15 cellular contexts compared by ENCODE assay signal in genomic region chr2:106057206-106057605, GRCh38.
DNase-seq lines count a peak whose midpoint lies in the region; TF ChIP-seq lines count a peak whose summit lies in the region.
"Had no signal": no experiment of that assay in that cellular context is flagged by ENCODE, and none has a peak within 500 bp of the region (broad histone marks: within the 10 kb centered on the region; RNA-seq: fewer than 3 reads in every experiment).

No MANE protein-coding gene starts in this region.

- no peaks in the 10 kb centered on the region for H3K36me3 ChIP-seq in WERI-Rb-1
- H3K36me3 ChIP-seq: BLaER1 treated with 17β-estradiol and CSF1 and Interleukin-3, amounts not matched to agents 10 nM and 100 nM; heart right ventricle had no signal

- H3K27ac ChIP-seq in caudate nucleus (ENCODE audit: low read depth, low read length) (no peak overlapping the region), WERI-Rb-1 (no peak overlapping the region)
- H3K27ac ChIP-seq: BLaER1 treated with 17β-estradiol and CSF1 and Interleukin-3, amounts not matched to agents 10 nM and 100 nM; heart right ventricle; parathyroid adenoma had no signal

- DNase-seq in DMS53 treated with DMSO at 0.1 percent for 48 hours (lab: John Stamatoyannopoulos, UW; ENCODE audit: unreplicated experiment) (peak; percentile 68), midbrain (lab: John Stamatoyannopoulos, UW) (no peak), caudate nucleus (lab: John Stamatoyannopoulos, UW) (no peak), WERI-Rb-1 (no peak), HUDEP-2 (lab: John Stamatoyannopoulos, UW; ENCODE audit: unreplicated experiment in 76 of 76) (no peak)
- peak; percentile 37 for DNase-seq in activated naive CD4-positive, alpha-beta T cell treated with Interleukin-2 at 50 U/mL for 16 hours
- DNase-seq in stimulated activated CD4-positive, alpha-beta T cell treated with anti-CD3 and anti-CD28 coated beads, Interleukin-15, amount 100 ng/mL, for 24 hours = peak; percentile 29
- DNase-seq: effector CD8-positive, alpha-beta T cell; heart right ventricle; NCI-H1048; NCI-H82; SW 1271 had no signal

- H3K27ac Mint-ChIP-seq in T-helper 1 cell treated with Interleukin-12 subunit alpha and Interleukin-12 subunit beta and Interleukin-4 antibody, amounts not matched to agents 30 μg/mL and 1 μg/mL, for 36 hours = peak overlapping the region; percentile 74

- H3K36me3 Mint-ChIP-seq in T-helper 1 cell treated with Interleukin-12 subunit alpha and Interleukin-12 subunit beta and Interleukin-4 antibody, amounts not matched to agents 30 μg/mL and 1 μg/mL, for 36 hours (ENCODE audit: low read depth) = peaks cover 1% of the 10 kb centered on the region

- no peaks in the 10 kb centered on the region for H3K9me3 ChIP-seq in WERI-Rb-1 (ENCODE audit: severe bottlenecking)

- peaks cover 3% of the 10 kb centered on the region for H3K9me3 Mint-ChIP-seq in T-helper 1 cell treated with Interleukin-12 subunit alpha and Interleukin-12 subunit beta and Interleukin-4 antibody, amounts not matched to agents 30 μg/mL and 1 μg/mL, for 36 hours

- TF ChIP-seq CTCF in WERI-Rb-1 (IDR thresholded peaks at IDR 0.05; ENCODE audit: low read depth, low read length) = no peak

- H3K27me3 ChIP-seq in WERI-Rb-1 (ENCODE audit: insufficient read depth, low read depth, severe bottlenecking) = no peaks in the 10 kb centered on the region
- H3K27me3 ChIP-seq: BLaER1 treated with 17β-estradiol and CSF1 and Interleukin-3, amounts not matched to agents 10 nM and 100 nM; heart right ventricle had no signal

- no peak overlapping the region for H3K4me3 ChIP-seq in WERI-Rb-1 (ENCODE audit: low read depth, low read length)
- H3K4me3 ChIP-seq: BLaER1 treated with 17β-estradiol and CSF1 and Interleukin-3, amounts not matched to agents 10 nM and 100 nM; heart right ventricle had no signal

- H3K4me1 Mint-ChIP-seq in T-helper 1 cell treated with Interleukin-12 subunit alpha and Interleukin-12 subunit beta and Interleukin-4 antibody, amounts not matched to agents 30 μg/mL and 1 μg/mL, for 36 hours (ENCODE audit: low read depth) = peaks cover 43% of the 10 kb centered on the region

- H3K27me3 Mint-ChIP-seq in T-helper 1 cell treated with Interleukin-12 subunit alpha and Interleukin-12 subunit beta and Interleukin-4 antibody, amounts not matched to agents 30 μg/mL and 1 μg/mL, for 36 hours (ENCODE audit: low read depth) = no peaks in the 10 kb centered on the region

- H3K4me3 Mint-ChIP-seq in T-helper 1 cell treated with Interleukin-12 subunit alpha and Interleukin-12 subunit beta and Interleukin-4 antibody, amounts not matched to agents 30 μg/mL and 1 μg/mL, for 36 hours = peak overlapping the region; percentile 45

Comparison
In these comparisons a context has a peak if more than half of its experiments do, and no peak if none do; other contexts are left out.
1. DNase-seq: peak in DMS53 treated with DMSO at 0.1 percent for 48 hours (single experiment), activated naive CD4-positive, alpha-beta T cell treated with Interleukin-2 at 50 U/mL for 16 hours (single experiment) and stimulated activated CD4-positive, alpha-beta T cell treated with anti-CD3 and anti-CD28 coated beads, Interleukin-15, amount 100 ng/mL, for 24 hours (single experiment); none in midbrain (single experiment), caudate nucleus (0 of 61), WERI-Rb-1 (single experiment) and HUDEP-2 (0 of 76).